1 cellular context compared by ENCODE assay signal in the genomic region with DNA sequence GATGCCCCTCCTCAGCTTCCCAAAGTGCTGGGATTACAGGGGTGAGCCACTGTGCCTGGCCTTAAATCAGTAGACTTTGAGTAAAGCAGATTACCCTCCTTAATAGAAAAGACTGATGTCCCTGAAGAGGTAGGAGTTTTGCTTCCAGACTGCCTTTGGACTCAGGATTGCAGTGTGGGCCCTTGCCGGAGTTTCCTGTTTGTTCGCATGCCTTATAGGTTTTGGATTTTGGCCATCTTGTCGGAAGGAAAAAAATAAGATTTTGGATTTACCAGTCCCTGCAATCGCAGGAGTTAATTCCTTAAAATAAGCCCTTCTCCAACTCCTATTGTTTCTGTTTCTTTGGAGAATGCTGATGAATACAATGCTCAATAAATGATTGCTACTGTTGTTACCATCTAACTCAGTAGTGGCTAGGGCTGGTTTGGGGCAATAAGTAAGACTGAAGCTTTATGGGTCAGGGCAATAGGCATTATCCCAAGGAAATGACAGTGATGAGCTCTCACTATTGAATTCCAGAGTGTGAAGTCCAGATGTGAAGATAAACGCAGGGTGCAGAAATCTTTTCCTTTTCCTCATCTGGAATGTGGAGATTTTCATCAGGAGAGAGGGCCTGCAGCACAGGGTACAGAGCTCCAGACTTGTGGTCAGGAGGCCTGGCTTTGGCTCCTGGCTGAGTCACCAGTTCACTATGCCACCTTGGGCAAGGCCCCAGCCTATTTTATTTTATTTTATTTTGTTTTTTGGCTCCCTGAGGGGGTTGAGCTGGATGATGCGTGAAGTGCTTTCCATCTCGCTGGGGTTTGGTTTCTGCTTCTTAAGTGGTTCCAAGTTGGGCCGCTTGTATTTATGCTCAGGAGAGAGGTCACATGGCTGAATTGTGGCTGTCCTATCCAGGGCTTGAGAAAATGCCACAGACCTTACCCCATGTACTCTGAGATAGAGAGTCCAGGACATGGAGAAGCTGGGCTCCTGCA.
TF ChIP-seq lines count a peak whose summit lies in the region.

No MANE protein-coding gene starts in this region.

TF ChIP-seq in endothelial cell of umbilical vein, 7 proteins besides CTCF, POLR2A, EP300 and RAD21:
- peak; percentile 54 for TF ChIP-seq FOS (IDR thresholded peaks at IDR 0.05; ENCODE audit: borderline replicate concordance, insufficient read depth, low read length)
- TF ChIP-seq, protein P1, sequence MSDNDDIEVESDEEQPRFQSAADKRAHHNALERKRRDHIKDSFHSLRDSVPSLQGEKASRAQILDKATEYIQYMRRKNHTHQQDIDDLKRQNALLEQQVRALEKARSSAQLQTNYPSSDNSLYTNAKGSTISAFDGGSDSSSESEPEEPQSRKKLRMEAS (IDR thresholded peaks at IDR 0.05; ENCODE audit: insufficient read depth, insufficient read length) = no peak
